28 cellular contexts compared by ENCODE assay signal in the genomic region with DNA sequence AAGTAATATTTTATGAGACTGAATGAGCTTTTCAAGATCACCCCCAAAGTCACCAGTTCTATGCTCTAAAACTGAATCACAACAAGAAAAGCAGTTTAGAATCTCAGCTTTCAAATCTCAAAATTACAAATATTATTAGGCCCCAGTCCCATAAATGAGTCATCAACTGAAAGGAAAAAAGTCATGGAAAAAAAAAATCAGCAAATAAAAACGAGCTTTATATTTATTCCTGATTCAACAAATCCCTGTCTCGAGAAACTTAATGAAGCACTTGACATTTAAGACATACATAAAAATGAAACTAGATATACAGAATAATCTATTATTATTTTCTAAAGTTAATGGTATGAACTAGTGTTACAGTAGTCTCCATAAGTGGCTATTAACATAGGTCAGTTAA.
"Had no signal": no experiment of that assay in that cellular context is flagged by ENCODE, and none has a peak within 500 bp of the region (broad histone marks: within the 10 kb centered on the region; RNA-seq: fewer than 3 reads in every experiment).

No MANE protein-coding gene starts in this region.

- H3K27me3 Mint-ChIP-seq: activated CD4-positive, alpha-beta T cell treated with anti-CD3 and anti-CD28 coated beads, Interleukin-2, amount 10 ng/mL, durations not matched to agents 7 days and 5 days; activated CD8-positive, alpha-beta memory T cell treated with anti-CD3 and anti-CD28 coated beads, Interleukin-2, amount 10 ng/mL, durations not matched to agents 7 days and 5 days; activated CD8-positive, alpha-beta T cell treated with anti-CD3 and anti-CD28 coated beads for 36 hours; central memory CD8-positive, alpha-beta T cell; memory B cell; natural killer cell treated with Interleukin-12 subunit alpha and Interleukin-12 subunit beta and Interleukin-15 and Interleukin-18, amount 100 ng/mL, for 72 hours; stimulated activated naive CD8-positive, alpha-beta T cell treated with anti-CD3 and anti-CD28 coated beads, Interleukin-15, amount 100 ng/mL, for 72 hours had no signal

- H3K27ac Mint-ChIP-seq: activated CD4-positive, alpha-beta T cell treated with anti-CD3 and anti-CD28 coated beads, Interleukin-2, amount 10 ng/mL, durations not matched to agents 7 days and 5 days; activated CD8-positive, alpha-beta memory T cell treated with anti-CD3 and anti-CD28 coated beads, Interleukin-2, amount 10 ng/mL, durations not matched to agents 7 days and 5 days; activated CD8-positive, alpha-beta T cell treated with anti-CD3 and anti-CD28 coated beads for 36 hours; activated naive CD4-positive, alpha-beta T cell treated with anti-CD3 and anti-CD28 coated beads, Interleukin-2, amount 50 U/mL, for 72 hours; memory B cell; natural killer cell treated with Interleukin-12 subunit alpha and Interleukin-12 subunit beta and Interleukin-15 and Interleukin-18, amount 100 ng/mL, for 72 hours; stimulated activated effector memory CD8-positive, alpha-beta T cell treated with anti-CD3 and anti-CD28 coated beads, Interleukin-12 subunit alpha, Interleukin-12 subunit beta, amount 100 ng/mL, for 72 hours; stimulated activated naive CD8-positive, alpha-beta T cell treated with anti-CD3 and anti-CD28 coated beads, Interleukin-15, amount 100 ng/mL, for 72 hours had no signal

- H3K9me3 ChIP-seq: gastrocnemius medialis, neutrophil, right lobe of liver had no signal

- H3K36me3 ChIP-seq: gastrocnemius medialis, neutrophil, right lobe of liver, suprapubic skin, tibial nerve, WERI-Rb-1 had no signal

- H3K27me3 ChIP-seq: dorsolateral prefrontal cortex, gastrocnemius medialis, neutrophil, right lobe of liver, suprapubic skin, tibial nerve had no signal

- ATAC-seq: activated CD8-positive, alpha-beta memory T cell treated with anti-CD3 and anti-CD28 coated beads, Interleukin-2, amount 10 ng/mL, durations not matched to agents 7 days and 5 days; activated CD8-positive, alpha-beta T cell treated with anti-CD3 and anti-CD28 coated beads for 36 hours; activated naive CD4-positive, alpha-beta T cell treated with anti-CD3 and anti-CD28 coated beads, Interleukin-2, amount 50 U/mL, for 72 hours; gastrocnemius medialis; natural killer cell treated with Interleukin-12 subunit alpha and Interleukin-12 subunit beta and Interleukin-15 and Interleukin-18, amount 100 ng/mL, for 72 hours; right lobe of liver; stimulated activated effector memory CD8-positive, alpha-beta T cell treated with anti-CD3 and anti-CD28 coated beads, Interleukin-12 subunit alpha, Interleukin-12 subunit beta, amount 100 ng/mL, for 72 hours; stimulated activated naive CD8-positive, alpha-beta T cell treated with anti-CD3 and anti-CD28 coated beads, Interleukin-15, amount 100 ng/mL, for 72 hours had no signal

- H2AFZ ChIP-seq: parathyroid adenoma had no signal

- H3K27ac ChIP-seq: dorsolateral prefrontal cortex, gastrocnemius medialis, neutrophil, parathyroid adenoma, right lobe of liver, skin epidermis, suprapubic skin, tibial nerve, WERI-Rb-1 had no signal

- H3K36me3 Mint-ChIP-seq: stimulated activated effector memory CD8-positive, alpha-beta T cell treated with anti-CD3 and anti-CD28 coated beads, Interleukin-12 subunit alpha, Interleukin-12 subunit beta, amount 100 ng/mL, for 72 hours had no signal

- H3K4me3 Mint-ChIP-seq: activated CD4-positive, alpha-beta T cell treated with anti-CD3 and anti-CD28 coated beads, Interleukin-2, amount 10 ng/mL, durations not matched to agents 7 days and 5 days; activated CD8-positive, alpha-beta memory T cell treated with anti-CD3 and anti-CD28 coated beads, Interleukin-2, amount 10 ng/mL, durations not matched to agents 7 days and 5 days; activated CD8-positive, alpha-beta T cell treated with anti-CD3 and anti-CD28 coated beads for 36 hours; central memory CD8-positive, alpha-beta T cell; memory B cell; natural killer cell treated with Interleukin-12 subunit alpha and Interleukin-12 subunit beta and Interleukin-15 and Interleukin-18, amount 100 ng/mL, for 72 hours; stimulated activated effector memory CD8-positive, alpha-beta T cell treated with anti-CD3 and anti-CD28 coated beads, Interleukin-12 subunit alpha, Interleukin-12 subunit beta, amount 100 ng/mL, for 72 hours; stimulated activated naive CD8-positive, alpha-beta T cell treated with anti-CD3 and anti-CD28 coated beads, Interleukin-15, amount 100 ng/mL, for 72 hours had no signal

- FAIRE-seq: astrocyte, colon, TTC549, urothelium cell line had no signal

- H3K4me1 ChIP-seq: gastrocnemius medialis, parathyroid adenoma, right lobe of liver, suprapubic skin, tibial nerve had no signal

- H3K9ac ChIP-seq: parathyroid adenoma had no signal

- H3K4me3 ChIP-seq: dorsolateral prefrontal cortex, gastrocnemius medialis, right lobe of liver, skin epidermis, suprapubic skin, tibial nerve had no signal

- DNase-seq: activated CD4-positive, alpha-beta T cell treated with anti-CD3 and anti-CD28 coated beads, Interleukin-2, amount 10 ng/mL, durations not matched to agents 7 days and 5 days; activated CD4-positive, CD25-positive, alpha-beta regulatory T cell treated with anti-CD3 and anti-CD28 coated beads, Interleukin-2, amount 50 U/mL, for 72 hours; activated CD8-positive, alpha-beta memory T cell treated with anti-CD3 and anti-CD28 coated beads, Interleukin-2, amount 10 ng/mL, durations not matched to agents 7 days and 5 days; activated CD8-positive, alpha-beta T cell treated with anti-CD3 and anti-CD28 coated beads for 36 hours; activated gamma-delta T cell; activated T-cell treated with anti-CD3 and anti-CD28 coated beads for 4 hours; dorsolateral prefrontal cortex; gastrocnemius medialis; hippocampal formation; right lobe of liver; stimulated activated CD4-positive, alpha-beta T cell treated with anti-CD3 and anti-CD28 coated beads, Interleukin-2, amount 100 ng/mL, for 24 hours; stimulated activated naive CD8-positive, alpha-beta T cell treated with anti-CD3 and anti-CD28 coated beads, Interleukin-15, amount 100 ng/mL, for 72 hours; T-helper 1 cell; WERI-Rb-1 had no signal

- H3K79me2 ChIP-seq: parathyroid adenoma had no signal

- H3K4me1 Mint-ChIP-seq: activated CD4-positive, alpha-beta T cell treated with anti-CD3 and anti-CD28 coated beads, Interleukin-2, amount 10 ng/mL, durations not matched to agents 7 days and 5 days; activated CD8-positive, alpha-beta memory T cell treated with anti-CD3 and anti-CD28 coated beads, Interleukin-2, amount 10 ng/mL, durations not matched to agents 7 days and 5 days; central memory CD8-positive, alpha-beta T cell; memory B cell; stimulated activated effector memory CD8-positive, alpha-beta T cell treated with anti-CD3 and anti-CD28 coated beads, Interleukin-12 subunit alpha, Interleukin-12 subunit beta, amount 100 ng/mL, for 72 hours; stimulated activated naive CD8-positive, alpha-beta T cell treated with anti-CD3 and anti-CD28 coated beads, Interleukin-15, amount 100 ng/mL, for 72 hours had no signal
